11 cellular contexts compared by ENCODE assay signal in the genomic region with DNA sequence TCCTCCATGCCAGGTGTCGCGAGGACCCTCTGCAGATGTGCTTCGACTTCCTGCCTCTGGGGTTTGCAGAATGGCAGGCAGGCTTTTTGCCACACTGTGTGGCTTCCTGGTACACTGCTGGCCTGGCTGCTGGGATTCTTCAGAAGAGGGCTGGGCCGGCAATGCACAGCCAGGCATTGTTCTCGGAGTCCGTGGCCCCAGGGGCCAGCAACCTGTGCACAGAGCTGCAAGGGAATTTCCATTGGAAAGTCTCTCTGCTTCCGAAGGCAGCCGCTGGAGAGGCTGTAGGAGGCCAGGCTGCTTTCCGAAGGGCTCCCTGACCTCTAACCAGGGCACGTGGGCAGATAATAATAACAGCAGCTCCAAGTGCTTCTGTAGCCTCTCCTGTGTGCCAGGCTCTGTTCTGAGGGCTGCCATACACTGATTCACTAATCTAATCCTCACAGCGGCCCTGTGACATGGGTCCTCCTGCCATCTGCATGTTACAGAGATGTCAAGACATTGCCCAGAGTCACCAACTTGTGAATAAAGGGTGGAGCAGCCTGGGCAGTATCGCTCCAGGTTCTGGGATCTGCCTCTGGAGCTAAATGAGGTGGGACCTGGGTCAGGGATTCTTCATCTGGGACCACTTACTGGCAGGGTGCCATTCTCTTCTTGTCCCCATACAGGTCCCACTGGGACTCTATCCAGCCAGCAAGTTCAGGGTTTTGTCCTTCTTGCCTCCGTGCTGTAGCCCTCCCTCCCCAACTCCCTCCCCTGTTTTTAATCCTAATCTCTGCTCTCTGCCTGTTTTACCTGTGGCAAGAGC. TPM values are rescaled to one million over a fixed set of nuclear protein-coding genes. Genes with fewer than 3 reads are reported as not detected.
A peak's percentile ranks its signal among the peaks of the same experiment; 100 is the strongest.
DNase-seq lines count a peak whose midpoint lies in the region; ATAC-seq and TF ChIP-seq lines count a peak whose summit lies in the region.
"Had no signal": no experiment of that assay in that cellular context is flagged by ENCODE, and none has a peak within 500 bp of the region (broad histone marks: within the 10 kb centered on the region; RNA-seq: fewer than 3 reads in every experiment).

No MANE protein-coding gene starts in this region.

- intact Hi-C loops in heart left ventricle (cut with DNase I), result loop anchor here in 9 of 10 donors (1.0 to 10.0 kb wide), 12 partner anchors 43 to 214 kb away; no protein-coding TSS in a partner anchor
- intact Hi-C loops in psoas muscle (cut with DNase I), result loop anchor here (2.0 to 10.0 kb wide), 6 partner anchors 39 to 389 kb away; no protein-coding TSS in a partner anchor

- TF ChIP-seq CTCF in heart left ventricle (IDR thresholded peaks at IDR 0.05) (peak in 2 of 12 donors; percentile 12 to 27), psoas muscle (IDR thresholded peaks at IDR 0.05) (no peak)

- H3K36me3 Mint-ChIP-seq in activated naive CD8-positive, alpha-beta T cell treated with anti-CD3 and anti-CD28 coated beads, Interleukin-2, amount 50 U/mL, for 24 hours (ENCODE audit: low read depth), result no peaks in the 10 kb centered on the region

- peaks cover 85% of the 10 kb centered on the region for H4K20me1 ChIP-seq in BLaER1

- H3K4me3 Mint-ChIP-seq in activated naive CD8-positive, alpha-beta T cell treated with anti-CD3 and anti-CD28 coated beads, Interleukin-2, amount 50 U/mL, for 24 hours, result no peak overlapping the region
- H3K4me3 Mint-ChIP-seq: central memory CD8-positive, alpha-beta T cell; stimulated activated naive CD8-positive, alpha-beta T cell treated with anti-CD3 and anti-CD28 coated beads, Interleukin-15, amount 100 ng/mL, for 72 hours had no signal

- no peak overlapping the region for H3K27ac Mint-ChIP-seq in activated naive CD8-positive, alpha-beta T cell treated with anti-CD3 and anti-CD28 coated beads, Interleukin-2, amount 50 U/mL, for 24 hours
- H3K27ac Mint-ChIP-seq: HFFc6; stimulated activated naive CD8-positive, alpha-beta T cell treated with anti-CD3 and anti-CD28 coated beads, Interleukin-15, amount 100 ng/mL, for 72 hours had no signal

- H3K27me3 ChIP-seq in BLaER1 (no peaks in the 10 kb centered on the region), heart left ventricle (no peaks in the 10 kb centered on the region), psoas muscle (ENCODE audit: insufficient read depth in 3 of 3, low read length in 2 of 3) (no peaks in the 10 kb centered on the region)

- H3K27ac ChIP-seq in BLaER1, result peak overlapping the region; percentile 93
- peak overlapping the region; percentile 70 to 95 (median 91) for H3K27ac ChIP-seq in heart left ventricle
- H3K27ac ChIP-seq in psoas muscle, result peak overlapping the region; percentile 83

- ATAC-seq in heart left ventricle (peak; percentile 72 to 82 (median 76)), psoas muscle (peak; percentile 53 to 74 (median 64)), HG03280 (IDR thresholded peaks at IDR 0.05; ENCODE audit: unreplicated experiment) (no peak), HG02938 (IDR thresholded peaks at IDR 0.05; ENCODE audit: unreplicated experiment) (no peak), GM18511 (IDR thresholded peaks at IDR 0.05; ENCODE audit: unreplicated experiment) (no peak)
- ATAC-seq in activated naive CD8-positive, alpha-beta T cell treated with anti-CD3 and anti-CD28 coated beads, Interleukin-2, amount 50 U/mL, for 24 hours, result no peak
- ATAC-seq: stimulated activated naive CD8-positive, alpha-beta T cell treated with anti-CD3 and anti-CD28 coated beads, Interleukin-15, amount 100 ng/mL, for 72 hours had no signal

- H3K4me1 ChIP-seq in BLaER1 (peaks cover 57% of the 10 kb centered on the region), heart left ventricle (peaks cover 14 to 77% (median 58%) of the 10 kb centered on the region in 12 donors), psoas muscle (peaks cover 59% of the 10 kb centered on the region)

- WGBS in heart left ventricle, 4 donors, result 28 to 43% (median 28%) methylated on average over 11 to 13 of the region's 13 CpGs
- WGBS in psoas muscle, 3 donors, result 17 to 31% (median 22%) methylated on average over 13 of the region's 13 CpGs

- no peaks in the 10 kb centered on the region for H3K9me3 Mint-ChIP-seq in activated naive CD8-positive, alpha-beta T cell treated with anti-CD3 and anti-CD28 coated beads, Interleukin-2, amount 50 U/mL, for 24 hours
- H3K9me3 Mint-ChIP-seq: central memory CD8-positive, alpha-beta T cell; HFFc6; stimulated activated naive CD8-positive, alpha-beta T cell treated with anti-CD3 and anti-CD28 coated beads, Interleukin-15, amount 100 ng/mL, for 72 hours had no signal

- H3K27me3 Mint-ChIP-seq in activated naive CD8-positive, alpha-beta T cell treated with anti-CD3 and anti-CD28 coated beads, Interleukin-2, amount 50 U/mL, for 24 hours, result peaks cover 22% of the 10 kb centered on the region

- peak overlapping the region; percentile 93 for H3K9ac ChIP-seq in BLaER1

- H3K4me2 ChIP-seq in BLaER1, result peak overlapping the region; percentile 97

- H3K9me3 ChIP-seq in BLaER1, result no peaks in the 10 kb centered on the region
- no peaks in the 10 kb centered on the region for H3K9me3 ChIP-seq in heart left ventricle
- no peaks in the 10 kb centered on the region for H3K9me3 ChIP-seq in psoas muscle

- DNase-seq in SW480 (ENCODE audit: low spot score) (peak; percentile 27), heart left ventricle (peak in 4 of 5 donors; percentile 63 to 83 (median 80)), psoas muscle (peak in 1 of 2 donors; percentile 66)
- DNase-seq in activated naive CD8-positive, alpha-beta T cell treated with anti-CD3 and anti-CD28 coated beads, Interleukin-2, amount 50 U/mL, for 24 hours, result no peak
- DNase-seq: HFFc6; stimulated activated naive CD8-positive, alpha-beta T cell treated with anti-CD3 and anti-CD28 coated beads, Interleukin-15, amount 100 ng/mL, for 72 hours had no signal

- H3K4me1 Mint-ChIP-seq in activated naive CD8-positive, alpha-beta T cell treated with anti-CD3 and anti-CD28 coated beads, Interleukin-2, amount 50 U/mL, for 24 hours, result peaks cover 34% of the 10 kb centered on the region
- H3K4me1 Mint-ChIP-seq: central memory CD8-positive, alpha-beta T cell had no signal

- H3K4me3 ChIP-seq in BLaER1, result peak overlapping the region; percentile 96
- peak overlapping the region in 6 of 12 donors; percentile 11 to 27 (median 23) for H3K4me3 ChIP-seq in heart left ventricle
- peak overlapping the region; percentile 92 for H3K4me3 ChIP-seq in psoas muscle

- TF ChIP-seq POLR2A in heart left ventricle (IDR thresholded peaks at IDR 0.05), result no peak

- H3K36me3 ChIP-seq in BLaER1 (peaks cover 50% of the 10 kb centered on the region), heart left ventricle (peaks cover 0 to 6% (median 0%) of the 10 kb centered on the region in 9 donors), psoas muscle (ENCODE audit: insufficient read depth in 1 of 2, low read depth in 1 of 2) (no peaks in the 10 kb centered on the region)

RNA-seq across cellular contexts. Expression of a gene that starts 5.0 kb away (rescaled TPM):
- total RNA-seq in heart left ventricle, result 10 to 100 TPM; 25.2 to 44.0 (median 34.0) TPM
- polyA plus RNA-seq in heart left ventricle, result 10 to 100 TPM; 10.4 to 14.6 TPM
- total RNA-seq in psoas muscle, result 10 to 100 TPM in 1 of 4 donors, 1 to 10 TPM in 3; 3.8 to 13.9 (median 7.8) TPM
- polyA plus RNA-seq in psoas muscle, result 1 to 10 TPM; 1.8 to 2.1 (median 2.0) TPM
- total RNA-seq: HFFc6 had no signal

Comparison
In these comparisons a context has a peak if more than half of its experiments do, and no peak if none do; other contexts are left out.
1. ATAC-seq: peak in heart left ventricle (4 of 4) and psoas muscle (4 of 4); none in HG03280 (single experiment), HG02938 (single experiment), GM18511 (single experiment) and activated naive CD8-positive, alpha-beta T cell treated with anti-CD3 and anti-CD28 coated beads, Interleukin-2, amount 50 U/mL, for 24 hours (single experiment).
2. Peak in every context shown above with its lines, with median percentiles within 50 percentile points of each other: H3K27ac ChIP-seq.